ENCODE assay signal across 24 cellular contexts in the genomic region with DNA sequence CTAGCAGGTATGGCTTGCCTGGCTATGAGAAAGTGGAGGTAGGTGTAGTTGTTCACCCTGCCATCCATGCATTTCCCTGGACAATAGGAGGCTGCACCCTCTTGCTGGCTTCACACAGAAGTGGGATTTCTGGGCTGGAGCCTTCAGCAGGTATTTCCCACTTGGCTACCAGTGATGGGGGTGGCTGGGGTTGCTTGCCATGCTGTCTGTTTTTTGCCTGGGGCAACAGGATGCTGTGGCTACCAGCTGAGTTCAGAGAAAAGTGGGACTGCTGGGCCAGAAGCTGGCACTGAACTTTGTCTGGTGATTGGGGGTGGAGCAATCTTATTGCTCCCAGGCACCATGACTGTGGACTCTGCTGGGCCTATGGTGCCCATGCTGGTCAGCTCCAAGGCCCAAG.
"Had no signal": no experiment of that assay in that cellular context is flagged by ENCODE, and none has a peak within 500 bp of the region (broad histone marks: within the 10 kb centered on the region; RNA-seq: fewer than 3 reads in every experiment).

No MANE protein-coding gene starts in this region.

- H3K4me1 Mint-ChIP-seq: endodermal cell had no signal

- H3K4me1 ChIP-seq: colonic mucosa, esophagus squamous epithelium, gastrocnemius medialis, heart right ventricle, left lung, lower lobe of right lung had no signal

- ATAC-seq: effector memory CD8-positive, alpha-beta T cell; esophagus mucosa; gastrocnemius medialis; heart right ventricle; left lung; left ventricle myocardium superior; lower lobe of right lung; mucosa of descending colon had no signal

- H3K9me3 Mint-ChIP-seq: dendritic cell treated with granulocyte-macrophage colony-stimulating factor and Interleukin-4, amounts not matched to agents 40 ng/mL and 50 ng/mL, for 4 days; endodermal cell had no signal

- H3K27ac ChIP-seq: colonic mucosa, epithelial cell of prostate, esophagus squamous epithelium, gastrocnemius medialis, heart right ventricle, left lung, lower lobe of right lung had no signal

- H3K36me3 ChIP-seq: colonic mucosa, esophagus squamous epithelium, gastrocnemius medialis, heart right ventricle, left lung, lower lobe of right lung had no signal

- H3K36me3 Mint-ChIP-seq: mesothelial cell of epicardium had no signal

- H3K4me3 Mint-ChIP-seq: dendritic cell treated with granulocyte-macrophage colony-stimulating factor and Interleukin-4, amounts not matched to agents 40 ng/mL and 50 ng/mL, for 4 days; effector memory CD8-positive, alpha-beta T cell; endodermal cell; mesothelial cell of epicardium had no signal

- H3K9me3 ChIP-seq: colonic mucosa, esophagus squamous epithelium, gastrocnemius medialis, left lung, lower lobe of right lung, mucosa of descending colon had no signal

- H3K27ac Mint-ChIP-seq: dendritic cell treated with granulocyte-macrophage colony-stimulating factor and Interleukin-4, amounts not matched to agents 40 ng/mL and 50 ng/mL, for 4 days; effector memory CD8-positive, alpha-beta T cell; endodermal cell; mesothelial cell of epicardium had no signal

- H3K27me3 Mint-ChIP-seq: dendritic cell treated with granulocyte-macrophage colony-stimulating factor and Interleukin-4, amounts not matched to agents 40 ng/mL and 50 ng/mL, for 4 days; effector memory CD8-positive, alpha-beta T cell had no signal

- DNase-seq: colonic mucosa; cortex of kidney; effector CD8-positive, alpha-beta T cell; effector memory CD8-positive, alpha-beta T cell; endodermal cell; erythroblast; esophagus squamous epithelium; foreskin fibroblast; gastrocnemius medialis; glutamatergic neuron; head of caudate nucleus; heart right ventricle; hippocampal formation; kidney; kidney glomerular epithelial cell; left lung; left ventricle myocardium superior; lower lobe of right lung; mesenchymal stem cell; mucosa of descending colon had no signal

- H3K27me3 ChIP-seq: colonic mucosa, esophagus squamous epithelium, gastrocnemius medialis, heart right ventricle, left lung had no signal

- H3K4me3 ChIP-seq: colonic mucosa, esophagus squamous epithelium, gastrocnemius medialis, heart right ventricle, left lung, lower lobe of right lung, mucosa of descending colon had no signal
